In genomic region chr5:59079622-59080620, GRCh38 we compare ENCODE assay signal across 9 cellular contexts.
DNase-seq lines count a peak whose midpoint lies in the region; ATAC-seq and TF ChIP-seq lines count a peak whose summit lies in the region.
"Had no signal": no experiment of that assay in that cellular context is flagged by ENCODE, and none has a peak within 500 bp of the region (broad histone marks: within the 10 kb centered on the region; RNA-seq: fewer than 3 reads in every experiment).

No MANE protein-coding gene starts in this region.

- H3K4me3 ChIP-seq in cardiac muscle cell (no peak overlapping the region), rectal smooth muscle tissue (ENCODE audit: low read length) (no peak overlapping the region)

- H3K27me3 ChIP-seq in cardiac muscle cell (no peaks in the 10 kb centered on the region), rectal smooth muscle tissue (ENCODE audit: control insufficient read depth, insufficient read depth, low read length) (no peaks in the 10 kb centered on the region)

- no peaks in the 10 kb centered on the region for H3K9me3 ChIP-seq in cardiac muscle cell (ENCODE audit: low read depth)

- no peak for TF ChIP-seq CTCF in cardiac muscle cell (IDR thresholded peaks at IDR 0.05; ENCODE audit: low read depth, low read length)
- no peak for TF ChIP-seq CTCF in GM10266 (IDR thresholded peaks at IDR 0.05; ENCODE audit: control insufficient read depth, insufficient read depth, low read depth, missing control alignments)

- H3K36me3 ChIP-seq in cardiac muscle cell: no peaks in the 10 kb centered on the region
- H3K36me3 ChIP-seq in rectal smooth muscle tissue (ENCODE audit: control insufficient read depth, insufficient read depth, low read length): no peaks in the 10 kb centered on the region

- ATAC-seq in HG02973 (IDR thresholded peaks at IDR 0.05; ENCODE audit: unreplicated experiment): no peak

- peak overlapping the region; percentile 12 for H3K27ac ChIP-seq in cardiac muscle cell
- peak overlapping the region; percentile 54 for H3K27ac ChIP-seq in rectal smooth muscle tissue (ENCODE audit: low read depth, low read length)

- DNase-seq in ELR (ENCODE audit: low read depth) (peak; percentile 98), SW480 (ENCODE audit: low spot score) (peak; percentile 65), cardiac muscle cell (ENCODE audit: low read depth in 1 of 2, low spot score in 1 of 2) (peak; percentile 11 to 98), GM10266 (ENCODE audit: extremely low spot score) (no peak), 8988T (no peak), NCI-H146 treated with DMSO at 0.1 percent for 48 hours (lab: John Stamatoyannopoulos, UW; ENCODE audit: unreplicated experiment) (no peak)
- DNase-seq: activated gamma-delta T cell had no signal

- no peaks in the 10 kb centered on the region for H3K4me1 ChIP-seq in cardiac muscle cell (ENCODE audit: low read depth)
- H3K4me1 ChIP-seq in rectal smooth muscle tissue (ENCODE audit: control insufficient read depth, insufficient read depth, low read length): peaks cover 6% of the 10 kb centered on the region

- no peak overlapping the region for H3K9ac ChIP-seq in rectal smooth muscle tissue (ENCODE audit: low read length)

Comparison
In these comparisons a context has a peak if more than half of its experiments do, and no peak if none do; other contexts are left out.
1. DNase-seq: peak in ELR (single experiment), SW480 (single experiment) and cardiac muscle cell (2 of 2); none in GM10266 (single experiment), 8988T (single experiment) and NCI-H146 treated with DMSO at 0.1 percent for 48 hours (single experiment).